2 cellular contexts compared by ENCODE assay signal in the genomic region with DNA sequence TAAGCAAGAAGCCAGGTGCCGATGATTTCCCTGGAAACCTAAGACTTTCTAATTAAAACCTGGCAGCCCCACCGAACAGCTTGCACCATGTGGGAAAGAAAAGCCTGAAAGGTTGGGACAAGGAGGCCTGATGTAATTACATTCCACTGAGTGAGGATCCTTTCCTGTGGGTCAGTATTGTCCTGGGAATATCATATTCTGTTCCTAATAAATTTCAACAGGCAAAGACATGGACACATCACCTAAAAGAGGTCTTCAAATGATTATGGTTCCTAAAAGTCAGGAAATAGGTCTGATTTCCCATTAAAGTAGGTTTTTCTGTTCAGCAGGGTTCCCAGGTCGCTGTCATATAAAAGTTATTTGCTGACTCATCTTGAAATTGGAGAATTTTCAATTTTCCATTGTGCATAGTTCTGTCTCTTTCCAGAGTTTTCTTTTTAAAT.
TF ChIP-seq lines count a peak whose summit lies in the region.

No MANE protein-coding gene starts in this region.

TF ChIP-seq in GM23338, 12 proteins besides CTCF, POLR2A, EP300 and RAD21 (continues in another document):
- no peak for TF ChIP-seq NANOG (IDR thresholded peaks at IDR 0.05; ENCODE audit: borderline replicate concordance)
- TF ChIP-seq JUNB (IDR thresholded peaks at IDR 0.05; ENCODE audit: unreplicated experiment), result no peak
- TF ChIP-seq, protein P1, sequence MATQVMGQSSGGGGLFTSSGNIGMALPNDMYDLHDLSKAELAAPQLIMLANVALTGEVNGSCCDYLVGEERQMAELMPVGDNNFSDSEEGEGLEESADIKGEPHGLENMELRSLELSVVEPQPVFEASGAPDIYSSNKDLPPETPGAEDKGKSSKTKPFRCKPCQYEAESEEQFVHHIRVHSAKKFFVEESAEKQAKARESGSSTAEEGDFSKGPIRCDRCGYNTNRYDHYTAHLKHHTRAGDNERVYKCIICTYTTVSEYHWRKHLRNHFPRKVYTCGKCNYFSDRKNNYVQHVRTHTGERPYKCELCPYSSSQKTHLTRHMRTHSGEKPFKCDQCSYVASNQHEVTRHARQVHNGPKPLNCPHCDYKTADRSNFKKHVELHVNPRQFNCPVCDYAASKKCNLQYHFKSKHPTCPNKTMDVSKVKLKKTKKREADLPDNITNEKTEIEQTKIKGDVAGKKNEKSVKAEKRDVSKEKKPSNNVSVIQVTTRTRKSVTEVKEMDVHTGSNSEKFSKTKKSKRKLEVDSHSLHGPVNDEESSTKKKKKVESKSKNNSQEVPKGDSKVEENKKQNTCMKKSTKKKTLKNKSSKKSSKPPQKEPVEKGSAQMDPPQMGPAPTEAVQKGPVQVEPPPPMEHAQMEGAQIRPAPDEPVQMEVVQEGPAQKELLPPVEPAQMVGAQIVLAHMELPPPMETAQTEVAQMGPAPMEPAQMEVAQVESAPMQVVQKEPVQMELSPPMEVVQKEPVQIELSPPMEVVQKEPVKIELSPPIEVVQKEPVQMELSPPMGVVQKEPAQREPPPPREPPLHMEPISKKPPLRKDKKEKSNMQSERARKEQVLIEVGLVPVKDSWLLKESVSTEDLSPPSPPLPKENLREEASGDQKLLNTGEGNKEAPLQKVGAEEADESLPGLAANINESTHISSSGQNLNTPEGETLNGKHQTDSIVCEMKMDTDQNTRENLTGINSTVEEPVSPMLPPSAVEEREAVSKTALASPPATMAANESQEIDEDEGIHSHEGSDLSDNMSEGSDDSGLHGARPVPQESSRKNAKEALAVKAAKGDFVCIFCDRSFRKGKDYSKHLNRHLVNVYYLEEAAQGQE (IDR thresholded peaks at IDR 0.05; ENCODE audit: unreplicated experiment), result no peak
- no peak for TF ChIP-seq ZNF114 (CRISPR knock-in tag; IDR thresholded peaks at IDR 0.05)
- TF ChIP-seq STAT1 (IDR thresholded peaks at IDR 0.05; ENCODE audit: unreplicated experiment), result no peak
- TF ChIP-seq POLR2AphosphoS5 (IDR thresholded peaks at IDR 0.05; ENCODE audit: low read depth), result no peak
- no peak for TF ChIP-seq EZH2phosphoT487 (IDR thresholded peaks at IDR 0.05; ENCODE audit: unreplicated experiment)
- TF ChIP-seq ZNF331 (CRISPR knock-in tag; IDR thresholded peaks at IDR 0.05; ENCODE audit: low read depth), result no peak
- no peak for TF ChIP-seq EZH2 (IDR thresholded peaks at IDR 0.05; ENCODE audit: low read depth, unreplicated experiment)
- no peak for TF ChIP-seq CREB1 (CRISPR knock-in tag; IDR thresholded peaks at IDR 0.05; ENCODE audit: low read depth)
- TF ChIP-seq, protein P2, sequence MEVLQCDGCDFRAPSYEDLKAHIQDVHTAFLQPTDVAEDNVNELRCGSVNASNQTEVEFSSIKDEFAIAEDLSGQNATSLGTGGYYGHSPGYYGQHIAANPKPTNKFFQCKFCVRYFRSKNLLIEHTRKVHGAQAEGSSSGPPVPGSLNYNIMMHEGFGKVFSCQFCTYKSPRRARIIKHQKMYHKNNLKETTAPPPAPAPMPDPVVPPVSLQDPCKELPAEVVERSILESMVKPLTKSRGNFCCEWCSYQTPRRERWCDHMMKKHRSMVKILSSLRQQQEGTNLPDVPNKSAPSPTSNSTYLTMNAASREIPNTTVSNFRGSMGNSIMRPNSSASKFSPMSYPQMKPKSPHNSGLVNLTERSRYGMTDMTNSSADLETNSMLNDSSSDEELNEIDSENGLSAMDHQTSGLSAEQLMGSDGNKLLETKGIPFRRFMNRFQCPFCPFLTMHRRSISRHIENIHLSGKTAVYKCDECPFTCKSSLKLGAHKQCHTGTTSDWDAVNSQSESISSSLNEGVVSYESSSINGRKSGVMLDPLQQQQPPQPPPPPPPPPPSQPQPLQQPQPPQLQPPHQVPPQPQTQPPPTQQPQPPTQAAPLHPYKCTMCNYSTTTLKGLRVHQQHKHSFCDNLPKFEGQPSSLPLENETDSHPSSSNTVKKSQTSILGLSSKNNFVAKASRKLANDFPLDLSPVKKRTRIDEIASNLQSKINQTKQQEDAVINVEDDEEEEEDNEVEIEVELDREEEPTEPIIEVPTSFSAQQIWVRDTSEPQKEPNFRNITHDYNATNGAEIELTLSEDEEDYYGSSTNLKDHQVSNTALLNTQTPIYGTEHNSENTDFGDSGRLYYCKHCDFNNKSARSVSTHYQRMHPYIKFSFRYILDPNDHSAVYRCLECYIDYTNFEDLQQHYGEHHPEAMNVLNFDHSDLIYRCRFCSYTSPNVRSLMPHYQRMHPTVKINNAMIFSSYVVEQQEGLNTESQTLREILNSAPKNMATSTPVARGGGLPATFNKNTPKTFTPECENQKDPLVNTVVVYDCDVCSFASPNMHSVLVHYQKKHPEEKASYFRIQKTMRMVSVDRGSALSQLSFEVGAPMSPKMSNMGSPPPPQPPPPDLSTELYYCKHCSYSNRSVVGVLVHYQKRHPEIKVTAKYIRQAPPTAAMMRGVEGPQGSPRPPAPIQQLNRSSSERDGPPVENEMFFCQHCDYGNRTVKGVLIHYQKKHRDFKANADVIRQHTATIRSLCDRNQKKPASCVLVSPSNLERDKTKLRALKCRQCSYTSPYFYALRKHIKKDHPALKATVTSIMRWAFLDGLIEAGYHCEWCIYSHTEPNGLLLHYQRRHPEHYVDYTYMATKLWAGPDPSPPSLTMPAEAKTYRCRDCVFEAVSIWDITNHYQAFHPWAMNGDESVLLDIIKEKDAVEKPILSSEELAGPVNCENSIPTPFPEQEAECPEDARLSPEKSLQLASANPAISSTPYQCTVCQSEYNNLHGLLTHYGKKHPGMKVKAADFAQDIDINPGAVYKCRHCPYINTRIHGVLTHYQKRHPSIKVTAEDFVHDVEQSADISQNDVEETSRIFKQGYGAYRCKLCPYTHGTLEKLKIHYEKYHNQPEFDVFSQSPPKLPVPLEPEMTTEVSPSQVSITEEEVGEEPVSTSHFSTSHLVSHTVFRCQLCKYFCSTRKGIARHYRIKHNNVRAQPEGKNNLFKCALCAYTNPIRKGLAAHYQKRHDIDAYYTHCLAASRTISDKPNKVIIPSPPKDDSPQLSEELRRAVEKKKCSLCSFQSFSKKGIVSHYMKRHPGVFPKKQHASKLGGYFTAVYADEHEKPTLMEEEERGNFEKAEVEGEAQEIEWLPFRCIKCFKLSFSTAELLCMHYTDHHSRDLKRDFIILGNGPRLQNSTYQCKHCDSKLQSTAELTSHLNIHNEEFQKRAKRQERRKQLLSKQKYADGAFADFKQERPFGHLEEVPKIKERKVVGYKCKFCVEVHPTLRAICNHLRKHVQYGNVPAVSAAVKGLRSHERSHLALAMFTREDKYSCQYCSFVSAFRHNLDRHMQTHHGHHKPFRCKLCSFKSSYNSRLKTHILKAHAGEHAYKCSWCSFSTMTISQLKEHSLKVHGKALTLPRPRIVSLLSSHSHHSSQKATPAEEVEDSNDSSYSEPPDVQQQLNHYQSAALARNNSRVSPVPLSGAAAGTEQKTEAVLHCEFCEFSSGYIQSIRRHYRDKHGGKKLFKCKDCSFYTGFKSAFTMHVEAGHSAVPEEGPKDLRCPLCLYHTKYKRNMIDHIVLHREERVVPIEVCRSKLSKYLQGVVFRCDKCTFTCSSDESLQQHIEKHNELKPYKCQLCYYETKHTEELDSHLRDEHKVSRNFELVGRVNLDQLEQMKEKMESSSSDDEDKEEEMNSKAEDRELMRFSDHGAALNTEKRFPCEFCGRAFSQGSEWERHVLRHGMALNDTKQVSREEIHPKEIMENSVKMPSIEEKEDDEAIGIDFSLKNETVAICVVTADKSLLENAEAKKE (CRISPR knock-in tag; IDR thresholded peaks at IDR 0.05), result no peak

TF ChIP-seq in SK-N-SH, 30 proteins besides CTCF, POLR2A, EP300 and RAD21:
- peak; percentile 60 for TF ChIP-seq JUND (IDR thresholded peaks at IDR 0.05)
- no peak for TF ChIP-seq NRF1 (IDR thresholded peaks at IDR 0.05; ENCODE audit: low read depth, low read length)
- TF ChIP-seq TAF1 (IDR thresholded peaks at IDR 0.05; ENCODE audit: borderline replicate concordance, low read depth, low read length), result no peak
- TF ChIP-seq, protein P1 (IDR thresholded peaks at IDR 0.05; ENCODE audit: low read depth, low read length), result no peak
- TF ChIP-seq RCOR1 (IDR thresholded peaks at IDR 0.05; ENCODE audit: low read length), result no peak
- TF ChIP-seq FOSL2 (IDR thresholded peaks at IDR 0.05; ENCODE audit: borderline replicate concordance, low read depth), result peak; percentile 74
- TF ChIP-seq, protein P3, sequence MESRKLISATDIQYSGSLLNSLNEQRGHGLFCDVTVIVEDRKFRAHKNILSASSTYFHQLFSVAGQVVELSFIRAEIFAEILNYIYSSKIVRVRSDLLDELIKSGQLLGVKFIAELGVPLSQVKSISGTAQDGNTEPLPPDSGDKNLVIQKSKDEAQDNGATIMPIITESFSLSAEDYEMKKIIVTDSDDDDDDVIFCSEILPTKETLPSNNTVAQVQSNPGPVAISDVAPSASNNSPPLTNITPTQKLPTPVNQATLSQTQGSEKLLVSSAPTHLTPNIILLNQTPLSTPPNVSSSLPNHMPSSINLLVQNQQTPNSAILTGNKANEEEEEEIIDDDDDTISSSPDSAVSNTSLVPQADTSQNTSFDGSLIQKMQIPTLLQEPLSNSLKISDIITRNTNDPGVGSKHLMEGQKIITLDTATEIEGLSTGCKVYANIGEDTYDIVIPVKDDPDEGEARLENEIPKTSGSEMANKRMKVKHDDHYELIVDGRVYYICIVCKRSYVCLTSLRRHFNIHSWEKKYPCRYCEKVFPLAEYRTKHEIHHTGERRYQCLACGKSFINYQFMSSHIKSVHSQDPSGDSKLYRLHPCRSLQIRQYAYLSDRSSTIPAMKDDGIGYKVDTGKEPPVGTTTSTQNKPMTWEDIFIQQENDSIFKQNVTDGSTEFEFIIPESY (IDR thresholded peaks at IDR 0.05; ENCODE audit: borderline replicate concordance, low read depth), result no peak
- peak; percentile 38; the same call in 1 of the 2 replicates for TF ChIP-seq TEAD4 (IDR thresholded peaks at IDR 0.05; ENCODE audit: borderline replicate concordance, insufficient read depth)
- TF ChIP-seq YY1 (IDR thresholded peaks at IDR 0.05; ENCODE audit: low read depth), result no peak
- no peak for TF ChIP-seq EZH2phosphoT487 (IDR thresholded peaks at IDR 0.05; ENCODE audit: borderline replicate concordance, low read depth)
- no peak for TF ChIP-seq POLR2AphosphoS5 (IDR thresholded peaks at IDR 0.05; ENCODE audit: low read depth, low read length)
- TF ChIP-seq, protein P4, sequence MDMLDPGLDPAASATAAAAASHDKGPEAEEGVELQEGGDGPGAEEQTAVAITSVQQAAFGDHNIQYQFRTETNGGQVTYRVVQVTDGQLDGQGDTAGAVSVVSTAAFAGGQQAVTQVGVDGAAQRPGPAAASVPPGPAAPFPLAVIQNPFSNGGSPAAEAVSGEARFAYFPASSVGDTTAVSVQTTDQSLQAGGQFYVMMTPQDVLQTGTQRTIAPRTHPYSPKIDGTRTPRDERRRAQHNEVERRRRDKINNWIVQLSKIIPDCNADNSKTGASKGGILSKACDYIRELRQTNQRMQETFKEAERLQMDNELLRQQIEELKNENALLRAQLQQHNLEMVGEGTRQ (IDR thresholded peaks at IDR 0.05; ENCODE audit: borderline replicate concordance, low read depth, low read length), result no peak
- TF ChIP-seq, protein P5, sequence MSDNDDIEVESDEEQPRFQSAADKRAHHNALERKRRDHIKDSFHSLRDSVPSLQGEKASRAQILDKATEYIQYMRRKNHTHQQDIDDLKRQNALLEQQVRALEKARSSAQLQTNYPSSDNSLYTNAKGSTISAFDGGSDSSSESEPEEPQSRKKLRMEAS (IDR thresholded peaks at IDR 0.05; ENCODE audit: low read depth), result no peak
- TF ChIP-seq TCF12 (IDR thresholded peaks at IDR 0.05), result peak; percentile 66
- TF ChIP-seq, protein P6, sequence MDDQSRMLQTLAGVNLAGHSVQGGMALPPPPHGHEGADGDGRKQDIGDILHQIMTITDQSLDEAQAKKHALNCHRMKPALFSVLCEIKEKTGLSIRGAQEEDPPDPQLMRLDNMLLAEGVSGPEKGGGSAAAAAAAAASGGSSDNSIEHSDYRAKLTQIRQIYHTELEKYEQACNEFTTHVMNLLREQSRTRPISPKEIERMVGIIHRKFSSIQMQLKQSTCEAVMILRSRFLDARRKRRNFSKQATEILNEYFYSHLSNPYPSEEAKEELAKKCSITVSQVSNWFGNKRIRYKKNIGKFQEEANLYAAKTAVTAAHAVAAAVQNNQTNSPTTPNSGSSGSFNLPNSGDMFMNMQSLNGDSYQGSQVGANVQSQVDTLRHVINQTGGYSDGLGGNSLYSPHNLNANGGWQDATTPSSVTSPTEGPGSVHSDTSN (IDR thresholded peaks at IDR 0.05), result no peak; the same call in 1 of the 2 replicates
- no peak for TF ChIP-seq CHD2 (IDR thresholded peaks at IDR 0.05; ENCODE audit: low read length, partially characterized antibody)
- no peak for TF ChIP-seq ELF1 (IDR thresholded peaks at IDR 0.05)
- 0 out of 2 replicates have a peak, but pooled peaks have one; percentile 18 for TF ChIP-seq FOXM1 (IDR thresholded peaks at IDR 0.05; ENCODE audit: low read depth)
- TF ChIP-seq NFIC (IDR thresholded peaks at IDR 0.05; ENCODE audit: borderline replicate concordance), result peak; percentile 54
- peak; percentile 15; the same call in 1 of the 2 replicates for TF ChIP-seq RXRA (IDR thresholded peaks at IDR 0.05; ENCODE audit: borderline replicate concordance, low read depth)
